ENCODE assay signal across 1 cellular context in genomic region chr6:44248579-44248978, GRCh38.
TF ChIP-seq lines count a peak whose summit lies in the region.

No MANE protein-coding gene starts in this region.

TF ChIP-seq in GM12878, 131 proteins besides CTCF, POLR2A, EP300 and RAD21:
- TF ChIP-seq CHD2 (IDR thresholded peaks at IDR 0.05; ENCODE audit: borderline replicate concordance, low read depth, low read length) (no peak), CHD1 (IDR thresholded peaks at IDR 0.05; ENCODE audit: low read depth, low read length) (no peak), ZSCAN29 (IDR thresholded peaks at IDR 0.05) (no peak), PAX8 (IDR thresholded peaks at IDR 0.05) (no peak), PML (IDR thresholded peaks at IDR 0.05; ENCODE audit: low read length) (no peak), TAF1 (IDR thresholded peaks at IDR 0.05; ENCODE audit: borderline replicate concordance, low read depth, low read length) (no peak), ATF3 (IDR thresholded peaks at IDR 0.05; ENCODE audit: borderline replicate concordance, extremely low read depth, low read depth, low read length) (no peak), EED (IDR thresholded peaks at IDR 0.05; ENCODE audit: low read depth) (no peak), TCF3 (IDR thresholded peaks at IDR 0.05; ENCODE audit: borderline replicate concordance, insufficient read depth, low read depth, low read length) (no peak), TCF7 (IDR thresholded peaks at IDR 0.05; ENCODE audit: borderline replicate concordance) (no peak), NBN (IDR thresholded peaks at IDR 0.05) (no peak), NFYA (IDR thresholded peaks at IDR 0.05; ENCODE audit: borderline replicate concordance, low read depth, low read length) (no peak)
- TF ChIP-seq, protein P1, sequence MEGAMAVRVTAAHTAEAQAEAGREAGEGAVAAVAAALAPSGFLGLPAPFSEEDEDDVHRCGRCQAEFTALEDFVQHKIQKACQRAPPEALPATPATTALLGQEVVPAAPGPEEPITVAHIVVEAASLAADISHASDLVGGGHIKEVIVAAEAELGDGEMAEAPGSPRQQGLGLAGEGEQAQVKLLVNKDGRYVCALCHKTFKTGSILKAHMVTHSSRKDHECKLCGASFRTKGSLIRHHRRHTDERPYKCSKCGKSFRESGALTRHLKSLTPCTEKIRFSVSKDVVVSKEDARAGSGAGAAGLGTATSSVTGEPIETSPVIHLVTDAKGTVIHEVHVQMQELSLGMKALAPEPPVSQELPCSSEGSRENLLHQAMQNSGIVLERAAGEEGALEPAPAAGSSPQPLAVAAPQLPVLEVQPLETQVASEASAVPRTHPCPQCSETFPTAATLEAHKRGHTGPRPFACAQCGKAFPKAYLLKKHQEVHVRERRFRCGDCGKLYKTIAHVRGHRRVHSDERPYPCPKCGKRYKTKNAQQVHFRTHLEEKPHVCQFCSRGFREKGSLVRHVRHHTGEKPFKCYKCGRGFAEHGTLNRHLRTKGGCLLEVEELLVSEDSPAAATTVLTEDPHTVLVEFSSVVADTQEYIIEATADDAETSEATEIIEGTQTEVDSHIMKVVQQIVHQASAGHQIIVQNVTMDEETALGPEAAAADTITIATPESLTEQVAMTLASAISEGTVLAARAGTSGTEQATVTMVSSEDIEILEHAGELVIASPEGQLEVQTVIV (IDR thresholded peaks at IDR 0.05; ENCODE audit: borderline replicate concordance, partially characterized antibody), result no peak
- TF ChIP-seq, protein P2, sequence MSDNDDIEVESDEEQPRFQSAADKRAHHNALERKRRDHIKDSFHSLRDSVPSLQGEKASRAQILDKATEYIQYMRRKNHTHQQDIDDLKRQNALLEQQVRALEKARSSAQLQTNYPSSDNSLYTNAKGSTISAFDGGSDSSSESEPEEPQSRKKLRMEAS (IDR thresholded peaks at IDR 0.05; ENCODE audit: low read depth, low read length), result no peak
- TF ChIP-seq, protein P3, sequence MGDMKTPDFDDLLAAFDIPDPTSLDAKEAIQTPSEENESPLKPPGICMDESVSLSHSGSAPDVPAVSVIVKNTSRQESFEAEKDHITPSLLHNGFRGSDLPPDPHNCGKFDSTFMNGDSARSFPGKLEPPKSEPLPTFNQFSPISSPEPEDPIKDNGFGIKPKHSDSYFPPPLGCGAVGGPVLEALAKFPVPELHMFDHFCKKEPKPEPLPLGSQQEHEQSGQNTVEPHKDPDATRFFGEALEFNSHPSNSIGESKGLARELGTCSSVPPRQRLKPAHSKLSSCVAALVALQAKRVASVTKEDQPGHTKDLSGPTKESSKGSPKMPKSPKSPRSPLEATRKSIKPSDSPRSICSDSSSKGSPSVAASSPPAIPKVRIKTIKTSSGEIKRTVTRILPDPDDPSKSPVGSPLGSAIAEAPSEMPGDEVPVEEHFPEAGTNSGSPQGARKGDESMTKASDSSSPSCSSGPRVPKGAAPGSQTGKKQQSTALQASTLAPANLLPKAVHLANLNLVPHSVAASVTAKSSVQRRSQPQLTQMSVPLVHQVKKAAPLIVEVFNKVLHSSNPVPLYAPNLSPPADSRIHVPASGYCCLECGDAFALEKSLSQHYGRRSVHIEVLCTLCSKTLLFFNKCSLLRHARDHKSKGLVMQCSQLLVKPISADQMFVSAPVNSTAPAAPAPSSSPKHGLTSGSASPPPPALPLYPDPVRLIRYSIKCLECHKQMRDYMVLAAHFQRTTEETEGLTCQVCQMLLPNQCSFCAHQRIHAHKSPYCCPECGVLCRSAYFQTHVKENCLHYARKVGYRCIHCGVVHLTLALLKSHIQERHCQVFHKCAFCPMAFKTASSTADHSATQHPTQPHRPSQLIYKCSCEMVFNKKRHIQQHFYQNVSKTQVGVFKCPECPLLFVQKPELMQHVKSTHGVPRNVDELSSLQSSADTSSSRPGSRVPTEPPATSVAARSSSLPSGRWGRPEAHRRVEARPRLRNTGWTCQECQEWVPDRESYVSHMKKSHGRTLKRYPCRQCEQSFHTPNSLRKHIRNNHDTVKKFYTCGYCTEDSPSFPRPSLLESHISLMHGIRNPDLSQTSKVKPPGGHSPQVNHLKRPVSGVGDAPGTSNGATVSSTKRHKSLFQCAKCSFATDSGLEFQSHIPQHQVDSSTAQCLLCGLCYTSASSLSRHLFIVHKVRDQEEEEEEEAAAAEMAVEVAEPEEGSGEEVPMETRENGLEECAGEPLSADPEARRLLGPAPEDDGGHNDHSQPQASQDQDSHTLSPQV (IDR thresholded peaks at IDR 0.05), result no peak
- TF ChIP-seq, protein P4, sequence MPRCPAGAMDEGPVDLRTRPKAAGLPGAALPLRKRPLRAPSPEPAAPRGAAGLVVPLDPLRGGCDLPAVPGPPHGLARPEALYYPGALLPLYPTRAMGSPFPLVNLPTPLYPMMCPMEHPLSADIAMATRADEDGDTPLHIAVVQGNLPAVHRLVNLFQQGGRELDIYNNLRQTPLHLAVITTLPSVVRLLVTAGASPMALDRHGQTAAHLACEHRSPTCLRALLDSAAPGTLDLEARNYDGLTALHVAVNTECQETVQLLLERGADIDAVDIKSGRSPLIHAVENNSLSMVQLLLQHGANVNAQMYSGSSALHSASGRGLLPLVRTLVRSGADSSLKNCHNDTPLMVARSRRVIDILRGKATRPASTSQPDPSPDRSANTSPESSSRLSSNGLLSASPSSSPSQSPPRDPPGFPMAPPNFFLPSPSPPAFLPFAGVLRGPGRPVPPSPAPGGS (IDR thresholded peaks at IDR 0.05; ENCODE audit: borderline replicate concordance, insufficient read depth, low read depth, low read length, poor library complexity, severe bottlenecking), result no peak
TF ChIP-seq in GM12878: peak in this region for 0.
